Comparison of ENCODE assay signal across 1 cellular context in the genomic region with DNA sequence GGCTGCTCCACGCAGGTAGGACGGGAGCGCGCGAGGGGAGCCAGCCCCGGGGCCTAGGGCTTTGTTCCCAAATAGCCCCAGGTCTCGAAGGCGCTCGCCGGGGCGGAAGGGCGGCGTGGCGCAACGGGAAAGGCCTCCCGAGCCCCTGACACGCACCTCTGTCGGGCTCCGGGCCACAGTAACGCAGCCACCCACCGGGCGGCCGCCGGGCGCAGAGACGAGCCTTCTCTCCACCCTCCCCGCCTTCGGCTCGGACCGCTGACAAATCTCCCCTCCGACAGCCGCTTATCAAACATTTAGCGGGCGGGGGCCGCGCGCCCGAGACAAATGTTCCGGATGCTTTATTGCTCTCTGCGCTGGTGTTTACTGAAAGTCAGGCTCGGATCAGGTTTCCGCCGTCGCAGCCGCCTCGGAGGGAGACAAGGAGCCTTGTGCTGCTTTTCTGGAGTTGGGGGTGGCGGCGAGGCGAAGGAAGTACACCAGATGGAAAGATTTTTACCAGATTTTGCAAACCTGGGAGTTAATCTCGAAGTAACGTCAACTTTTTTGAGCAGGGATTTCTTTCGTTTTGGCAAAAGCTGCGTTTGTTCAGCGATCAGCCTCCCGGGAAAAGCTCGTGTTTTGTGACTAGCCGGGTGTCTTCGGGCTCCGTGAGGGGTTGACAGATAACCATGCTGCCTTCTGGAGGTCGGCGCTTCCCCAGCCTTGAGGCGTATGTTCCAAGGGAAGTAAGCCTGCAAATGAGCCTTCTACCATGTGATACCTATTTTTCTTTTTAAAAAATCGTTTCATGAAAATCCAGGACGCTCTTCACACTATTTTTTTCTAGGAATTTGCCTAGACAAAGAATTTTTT.
TF ChIP-seq lines count a peak whose summit lies in the region.

No MANE protein-coding gene starts in this region.

TF ChIP-seq in GM12878, 131 proteins besides CTCF, POLR2A, EP300 and RAD21 (continued from another document and continues in another):
- TF ChIP-seq, protein P1, sequence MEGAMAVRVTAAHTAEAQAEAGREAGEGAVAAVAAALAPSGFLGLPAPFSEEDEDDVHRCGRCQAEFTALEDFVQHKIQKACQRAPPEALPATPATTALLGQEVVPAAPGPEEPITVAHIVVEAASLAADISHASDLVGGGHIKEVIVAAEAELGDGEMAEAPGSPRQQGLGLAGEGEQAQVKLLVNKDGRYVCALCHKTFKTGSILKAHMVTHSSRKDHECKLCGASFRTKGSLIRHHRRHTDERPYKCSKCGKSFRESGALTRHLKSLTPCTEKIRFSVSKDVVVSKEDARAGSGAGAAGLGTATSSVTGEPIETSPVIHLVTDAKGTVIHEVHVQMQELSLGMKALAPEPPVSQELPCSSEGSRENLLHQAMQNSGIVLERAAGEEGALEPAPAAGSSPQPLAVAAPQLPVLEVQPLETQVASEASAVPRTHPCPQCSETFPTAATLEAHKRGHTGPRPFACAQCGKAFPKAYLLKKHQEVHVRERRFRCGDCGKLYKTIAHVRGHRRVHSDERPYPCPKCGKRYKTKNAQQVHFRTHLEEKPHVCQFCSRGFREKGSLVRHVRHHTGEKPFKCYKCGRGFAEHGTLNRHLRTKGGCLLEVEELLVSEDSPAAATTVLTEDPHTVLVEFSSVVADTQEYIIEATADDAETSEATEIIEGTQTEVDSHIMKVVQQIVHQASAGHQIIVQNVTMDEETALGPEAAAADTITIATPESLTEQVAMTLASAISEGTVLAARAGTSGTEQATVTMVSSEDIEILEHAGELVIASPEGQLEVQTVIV (IDR thresholded peaks at IDR 0.05; ENCODE audit: borderline replicate concordance, partially characterized antibody): no peak
- TF ChIP-seq POLR2AphosphoS2 (IDR thresholded peaks at IDR 0.05; ENCODE audit: low read depth, low read length) (no peak), ZSCAN29 (IDR thresholded peaks at IDR 0.05) (no peak), TAF1 (IDR thresholded peaks at IDR 0.05; ENCODE audit: borderline replicate concordance, low read depth, low read length) (no peak), YY1 (IDR thresholded peaks at IDR 0.05; ENCODE audit: low read depth, low read length) (no peak), ZNF217 (IDR thresholded peaks at IDR 0.05) (0 out of 2 replicates have a peak, but pooled peaks have one; percentile 12), TBL1XR1 (IDR thresholded peaks at IDR 0.05; ENCODE audit: low read depth, low read length) (no peak), NR2F1 (conservative IDR thresholded peaks at IDR 0.05) (no peak), IKZF2 (IDR thresholded peaks at IDR 0.05) (no peak), RFX5 (IDR thresholded peaks at IDR 0.05; ENCODE audit: low read depth, low read length) (no peak), ZNF207 (IDR thresholded peaks at IDR 0.05; ENCODE audit: borderline replicate concordance) (no peak), FOS (IDR thresholded peaks at IDR 0.05; ENCODE audit: borderline replicate concordance, extremely low read depth, insufficient read length) (no peak), NR2C1 (IDR thresholded peaks at IDR 0.05) (no peak), CEBPB (IDR thresholded peaks at IDR 0.05; ENCODE audit: borderline replicate concordance in 1 of 2, low read depth in 2 of 2, low read length in 2 of 2) (no peak), BACH1 (IDR thresholded peaks at IDR 0.05; ENCODE audit: borderline replicate concordance) (no peak), PAX5 (IDR thresholded peaks at IDR 0.05; ENCODE audit: borderline replicate concordance, low read depth, low read length) (no peak), BHLHE40 (IDR thresholded peaks at IDR 0.05; ENCODE audit: borderline replicate concordance in 1 of 2, low read depth in 2 of 2, low read length in 1 of 2) (0 out of 4 replicates have a peak, but pooled peaks of 1 of the 2 experiments have one; percentile 7), ETV6 (conservative IDR thresholded peaks at IDR 0.05 in 1 of 2, IDR thresholded peaks at IDR 0.05 in 1 of 2; ENCODE audit: borderline replicate concordance in 1 of 2, low read depth in 1 of 2) (no peak), ASH2L (IDR thresholded peaks at IDR 0.05; ENCODE audit: borderline replicate concordance, low read depth) (peak; percentile 66; the same call in 1 of the 2 replicates), SMAD5 (IDR thresholded peaks at IDR 0.05; ENCODE audit: low read depth) (no peak), CREB1 (IDR thresholded peaks at IDR 0.05; ENCODE audit: low read depth) (no peak), MYB (IDR thresholded peaks at IDR 0.05; ENCODE audit: borderline replicate concordance, low read depth, low read length) (no peak), ZNF622 (IDR thresholded peaks at IDR 0.05) (no peak), RELA (IDR thresholded peaks at IDR 0.05; ENCODE audit: borderline replicate concordance, partially characterized antibody) (no peak)
- TF ChIP-seq, protein P2, sequence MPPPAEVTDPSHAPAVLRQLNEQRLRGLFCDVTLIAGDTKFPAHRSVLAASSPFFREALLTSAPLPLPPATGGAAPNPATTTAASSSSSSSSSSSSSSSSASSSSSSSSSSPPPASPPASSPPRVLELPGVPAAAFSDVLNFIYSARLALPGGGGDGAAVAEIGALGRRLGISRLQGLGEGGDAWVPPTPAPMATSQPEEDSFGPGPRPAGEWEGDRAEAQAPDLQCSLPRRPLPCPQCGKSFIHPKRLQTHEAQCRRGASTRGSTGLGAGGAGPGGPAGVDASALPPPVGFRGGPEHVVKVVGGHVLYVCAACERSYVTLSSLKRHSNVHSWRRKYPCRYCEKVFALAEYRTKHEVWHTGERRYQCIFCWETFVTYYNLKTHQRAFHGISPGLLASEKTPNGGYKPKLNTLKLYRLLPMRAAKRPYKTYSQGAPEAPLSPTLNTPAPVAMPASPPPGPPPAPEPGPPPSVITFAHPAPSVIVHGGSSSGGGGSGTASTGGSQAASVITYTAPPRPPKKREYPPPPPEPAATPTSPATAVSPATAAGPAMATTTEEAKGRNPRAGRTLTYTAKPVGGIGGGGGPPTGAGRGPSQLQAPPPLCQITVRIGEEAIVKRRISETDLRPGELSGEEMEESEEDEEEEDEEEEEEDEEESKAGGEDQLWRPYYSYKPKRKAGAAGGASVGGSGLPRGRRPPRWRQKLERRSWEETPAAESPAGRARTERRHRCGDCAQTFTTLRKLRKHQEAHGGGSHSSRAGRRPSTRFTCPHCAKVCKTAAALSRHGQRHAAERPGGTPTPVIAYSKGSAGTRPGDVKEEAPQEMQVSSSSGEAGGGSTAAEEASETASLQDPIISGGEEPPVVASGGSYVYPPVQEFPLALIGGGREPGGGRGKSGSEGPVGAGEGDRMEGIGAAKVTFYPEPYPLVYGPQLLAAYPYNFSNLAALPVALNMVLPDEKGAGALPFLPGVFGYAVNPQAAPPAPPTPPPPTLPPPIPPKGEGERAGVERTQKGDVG (CRISPR knock-in tag; IDR thresholded peaks at IDR 0.05): no peak
- TF ChIP-seq, protein P3, sequence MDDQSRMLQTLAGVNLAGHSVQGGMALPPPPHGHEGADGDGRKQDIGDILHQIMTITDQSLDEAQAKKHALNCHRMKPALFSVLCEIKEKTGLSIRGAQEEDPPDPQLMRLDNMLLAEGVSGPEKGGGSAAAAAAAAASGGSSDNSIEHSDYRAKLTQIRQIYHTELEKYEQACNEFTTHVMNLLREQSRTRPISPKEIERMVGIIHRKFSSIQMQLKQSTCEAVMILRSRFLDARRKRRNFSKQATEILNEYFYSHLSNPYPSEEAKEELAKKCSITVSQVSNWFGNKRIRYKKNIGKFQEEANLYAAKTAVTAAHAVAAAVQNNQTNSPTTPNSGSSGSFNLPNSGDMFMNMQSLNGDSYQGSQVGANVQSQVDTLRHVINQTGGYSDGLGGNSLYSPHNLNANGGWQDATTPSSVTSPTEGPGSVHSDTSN (IDR thresholded peaks at IDR 0.05; ENCODE audit: insufficient replicate concordance, low read depth, low read length): peak; percentile 16
- TF ChIP-seq, protein P4, sequence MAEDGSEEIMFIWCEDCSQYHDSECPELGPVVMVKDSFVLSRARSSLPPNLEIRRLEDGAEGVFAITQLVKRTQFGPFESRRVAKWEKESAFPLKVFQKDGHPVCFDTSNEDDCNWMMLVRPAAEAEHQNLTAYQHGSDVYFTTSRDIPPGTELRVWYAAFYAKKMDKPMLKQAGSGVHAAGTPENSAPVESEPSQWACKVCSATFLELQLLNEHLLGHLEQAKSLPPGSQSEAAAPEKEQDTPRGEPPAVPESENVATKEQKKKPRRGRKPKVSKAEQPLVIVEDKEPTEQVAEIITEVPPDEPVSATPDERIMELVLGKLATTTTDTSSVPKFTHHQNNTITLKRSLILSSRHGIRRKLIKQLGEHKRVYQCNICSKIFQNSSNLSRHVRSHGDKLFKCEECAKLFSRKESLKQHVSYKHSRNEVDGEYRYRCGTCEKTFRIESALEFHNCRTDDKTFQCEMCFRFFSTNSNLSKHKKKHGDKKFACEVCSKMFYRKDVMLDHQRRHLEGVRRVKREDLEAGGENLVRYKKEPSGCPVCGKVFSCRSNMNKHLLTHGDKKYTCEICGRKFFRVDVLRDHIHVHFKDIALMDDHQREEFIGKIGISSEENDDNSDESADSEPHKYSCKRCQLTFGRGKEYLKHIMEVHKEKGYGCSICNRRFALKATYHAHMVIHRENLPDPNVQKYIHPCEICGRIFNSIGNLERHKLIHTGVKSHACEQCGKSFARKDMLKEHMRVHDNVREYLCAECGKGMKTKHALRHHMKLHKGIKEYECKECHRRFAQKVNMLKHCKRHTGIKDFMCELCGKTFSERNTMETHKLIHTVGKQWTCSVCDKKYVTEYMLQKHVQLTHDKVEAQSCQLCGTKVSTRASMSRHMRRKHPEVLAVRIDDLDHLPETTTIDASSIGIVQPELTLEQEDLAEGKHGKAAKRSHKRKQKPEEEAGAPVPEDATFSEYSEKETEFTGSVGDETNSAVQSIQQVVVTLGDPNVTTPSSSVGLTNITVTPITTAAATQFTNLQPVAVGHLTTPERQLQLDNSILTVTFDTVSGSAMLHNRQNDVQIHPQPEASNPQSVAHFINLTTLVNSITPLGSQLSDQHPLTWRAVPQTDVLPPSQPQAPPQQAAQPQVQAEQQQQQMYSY (CRISPR knock-in tag; IDR thresholded peaks at IDR 0.05): no peak
- TF ChIP-seq, protein P5, sequence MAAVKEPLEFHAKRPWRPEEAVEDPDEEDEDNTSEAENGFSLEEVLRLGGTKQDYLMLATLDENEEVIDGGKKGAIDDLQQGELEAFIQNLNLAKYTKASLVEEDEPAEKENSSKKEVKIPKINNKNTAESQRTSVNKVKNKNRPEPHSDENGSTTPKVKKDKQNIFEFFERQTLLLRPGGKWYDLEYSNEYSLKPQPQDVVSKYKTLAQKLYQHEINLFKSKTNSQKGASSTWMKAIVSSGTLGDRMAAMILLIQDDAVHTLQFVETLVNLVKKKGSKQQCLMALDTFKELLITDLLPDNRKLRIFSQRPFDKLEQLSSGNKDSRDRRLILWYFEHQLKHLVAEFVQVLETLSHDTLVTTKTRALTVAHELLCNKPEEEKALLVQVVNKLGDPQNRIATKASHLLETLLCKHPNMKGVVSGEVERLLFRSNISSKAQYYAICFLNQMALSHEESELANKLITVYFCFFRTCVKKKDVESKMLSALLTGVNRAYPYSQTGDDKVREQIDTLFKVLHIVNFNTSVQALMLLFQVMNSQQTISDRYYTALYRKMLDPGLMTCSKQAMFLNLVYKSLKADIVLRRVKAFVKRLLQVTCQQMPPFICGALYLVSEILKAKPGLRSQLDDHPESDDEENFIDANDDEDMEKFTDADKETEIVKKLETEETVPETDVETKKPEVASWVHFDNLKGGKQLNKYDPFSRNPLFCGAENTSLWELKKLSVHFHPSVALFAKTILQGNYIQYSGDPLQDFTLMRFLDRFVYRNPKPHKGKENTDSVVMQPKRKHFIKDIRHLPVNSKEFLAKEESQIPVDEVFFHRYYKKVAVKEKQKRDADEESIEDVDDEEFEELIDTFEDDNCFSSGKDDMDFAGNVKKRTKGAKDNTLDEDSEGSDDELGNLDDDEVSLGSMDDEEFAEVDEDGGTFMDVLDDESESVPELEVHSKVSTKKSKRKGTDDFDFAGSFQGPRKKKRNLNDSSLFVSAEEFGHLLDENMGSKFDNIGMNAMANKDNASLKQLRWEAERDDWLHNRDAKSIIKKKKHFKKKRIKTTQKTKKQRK (IDR thresholded peaks at IDR 0.05; ENCODE audit: low read depth, low read length): no peak
- TF ChIP-seq, protein P6, sequence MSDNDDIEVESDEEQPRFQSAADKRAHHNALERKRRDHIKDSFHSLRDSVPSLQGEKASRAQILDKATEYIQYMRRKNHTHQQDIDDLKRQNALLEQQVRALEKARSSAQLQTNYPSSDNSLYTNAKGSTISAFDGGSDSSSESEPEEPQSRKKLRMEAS (IDR thresholded peaks at IDR 0.05; ENCODE audit: low read depth, low read length): no peak
- TF ChIP-seq, protein P7, sequence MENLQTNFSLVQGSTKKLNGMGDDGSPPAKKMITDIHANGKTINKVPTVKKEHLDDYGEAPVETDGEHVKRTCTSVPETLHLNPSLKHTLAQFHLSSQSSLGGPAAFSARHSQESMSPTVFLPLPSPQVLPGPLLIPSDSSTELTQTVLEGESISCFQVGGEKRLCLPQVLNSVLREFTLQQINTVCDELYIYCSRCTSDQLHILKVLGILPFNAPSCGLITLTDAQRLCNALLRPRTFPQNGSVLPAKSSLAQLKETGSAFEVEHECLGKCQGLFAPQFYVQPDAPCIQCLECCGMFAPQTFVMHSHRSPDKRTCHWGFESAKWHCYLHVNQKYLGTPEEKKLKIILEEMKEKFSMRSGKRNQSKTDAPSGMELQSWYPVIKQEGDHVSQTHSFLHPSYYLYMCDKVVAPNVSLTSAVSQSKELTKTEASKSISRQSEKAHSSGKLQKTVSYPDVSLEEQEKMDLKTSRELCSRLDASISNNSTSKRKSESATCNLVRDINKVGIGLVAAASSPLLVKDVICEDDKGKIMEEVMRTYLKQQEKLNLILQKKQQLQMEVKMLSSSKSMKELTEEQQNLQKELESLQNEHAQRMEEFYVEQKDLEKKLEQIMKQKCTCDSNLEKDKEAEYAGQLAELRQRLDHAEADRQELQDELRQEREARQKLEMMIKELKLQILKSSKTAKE (IDR thresholded peaks at IDR 0.05; ENCODE audit: low read depth, poor library complexity, severe bottlenecking): no peak
- TF ChIP-seq, protein P8, sequence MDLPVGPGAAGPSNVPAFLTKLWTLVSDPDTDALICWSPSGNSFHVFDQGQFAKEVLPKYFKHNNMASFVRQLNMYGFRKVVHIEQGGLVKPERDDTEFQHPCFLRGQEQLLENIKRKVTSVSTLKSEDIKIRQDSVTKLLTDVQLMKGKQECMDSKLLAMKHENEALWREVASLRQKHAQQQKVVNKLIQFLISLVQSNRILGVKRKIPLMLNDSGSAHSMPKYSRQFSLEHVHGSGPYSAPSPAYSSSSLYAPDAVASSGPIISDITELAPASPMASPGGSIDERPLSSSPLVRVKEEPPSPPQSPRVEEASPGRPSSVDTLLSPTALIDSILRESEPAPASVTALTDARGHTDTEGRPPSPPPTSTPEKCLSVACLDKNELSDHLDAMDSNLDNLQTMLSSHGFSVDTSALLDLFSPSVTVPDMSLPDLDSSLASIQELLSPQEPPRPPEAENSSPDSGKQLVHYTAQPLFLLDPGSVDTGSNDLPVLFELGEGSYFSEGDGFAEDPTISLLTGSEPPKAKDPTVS (IDR thresholded peaks at IDR 0.05; ENCODE audit: low read depth, low read length): no peak
- TF ChIP-seq, protein P9, sequence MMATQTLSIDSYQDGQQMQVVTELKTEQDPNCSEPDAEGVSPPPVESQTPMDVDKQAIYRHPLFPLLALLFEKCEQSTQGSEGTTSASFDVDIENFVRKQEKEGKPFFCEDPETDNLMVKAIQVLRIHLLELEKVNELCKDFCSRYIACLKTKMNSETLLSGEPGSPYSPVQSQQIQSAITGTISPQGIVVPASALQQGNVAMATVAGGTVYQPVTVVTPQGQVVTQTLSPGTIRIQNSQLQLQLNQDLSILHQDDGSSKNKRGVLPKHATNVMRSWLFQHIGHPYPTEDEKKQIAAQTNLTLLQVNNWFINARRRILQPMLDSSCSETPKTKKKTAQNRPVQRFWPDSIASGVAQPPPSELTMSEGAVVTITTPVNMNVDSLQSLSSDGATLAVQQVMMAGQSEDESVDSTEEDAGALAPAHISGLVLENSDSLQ (IDR thresholded peaks at IDR 0.05): peak; percentile 26; the same call in 1 of the 2 replicates
